20 cellular contexts compared by ENCODE assay signal in the genomic region with DNA sequence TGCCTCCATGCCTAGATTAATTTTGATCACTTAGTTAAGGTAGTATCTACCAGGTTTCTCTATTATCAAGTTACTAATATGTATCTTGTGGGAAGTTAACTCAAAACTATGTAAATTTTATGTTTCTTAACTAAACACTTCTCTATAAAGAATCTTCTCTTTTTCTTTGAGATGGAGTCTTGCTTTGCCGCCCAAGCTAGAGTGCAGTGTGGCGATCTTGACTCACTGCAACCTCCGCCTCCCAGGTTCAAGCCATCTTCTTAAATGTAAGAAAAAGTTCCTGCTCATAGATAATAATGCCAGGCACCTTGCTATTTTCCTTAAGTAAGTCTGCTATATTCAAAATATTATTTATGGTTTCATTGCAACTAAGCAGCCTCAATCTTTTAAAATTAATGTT. TPM values are rescaled to one million over a fixed set of nuclear protein-coding genes. Genes with fewer than 3 reads are reported as not detected.
DNase-seq lines count a peak whose midpoint lies in the region; ATAC-seq and TF ChIP-seq lines count a peak whose summit lies in the region.
"Had no signal": no experiment of that assay in that cellular context is flagged by ENCODE, and none has a peak within 500 bp of the region (broad histone marks: within the 10 kb centered on the region; RNA-seq: fewer than 3 reads in every experiment).

No MANE protein-coding gene starts in this region.

- no peak for DNase-seq in activated CD4-positive, alpha-beta T cell treated with anti-CD3 and anti-CD28 coated beads for 36 hours
- DNase-seq in activated CD4-positive, alpha-beta T cell treated with anti-CD3 and anti-CD28 coated beads, Interleukin-2, amount 50 U/mL, for 1 hour = no peak
- DNase-seq in CD8-positive, alpha-beta T cell = no peak
- DNase-seq in T-helper 17 cell = no peak
- DNase-seq in naive thymus-derived CD8-positive, alpha-beta T cell = no peak
- no peak for DNase-seq in cerebellar cortex (ENCODE audit: low spot score)
- DNase-seq in osteoblast (ENCODE audit: insufficient read length, low spot score, missing footprints) = no peak
- no peak for DNase-seq in ascending aorta (ENCODE audit: low spot score in 2 of 2)
- DNase-seq: activated CD4-positive, alpha-beta T cell treated with anti-CD3 and anti-CD28 coated beads for 48 hours; activated CD8-positive, alpha-beta memory T cell treated with anti-CD3 and anti-CD28 coated beads, Interleukin-2, amount 50 U/mL, for 48 hours; activated gamma-delta T cell treated with Interleukin-2 at 50 U/mL for 16 hours; anterior cingulate cortex; NCI-H526 treated with DMSO at 0.1 percent for 48 hours; PC-3; right cardiac atrium; Right ventricle myocardium superior had no signal

- peaks cover 55% of the 10 kb centered on the region for H3K4me1 ChIP-seq in CD8-positive, alpha-beta T cell (ENCODE audit: insufficient read depth, low read length)
- no peaks in the 10 kb centered on the region for H3K4me1 ChIP-seq in osteoblast (ENCODE audit: insufficient read depth, low read length)
- peaks cover 0 to 4% of the 10 kb centered on the region in 2 donors for H3K4me1 ChIP-seq in ascending aorta
- H3K4me1 ChIP-seq: HAP-1, parathyroid adenoma had no signal

- no peaks in the 10 kb centered on the region for H3K9me3 ChIP-seq in CD8-positive, alpha-beta T cell (ENCODE audit: low read length)
- H3K9me3 ChIP-seq in T-helper 17 cell (ENCODE audit: control insufficient read depth, low read length, poor library complexity, severe bottlenecking) (no peaks in the 10 kb centered on the region), osteoblast (ENCODE audit: low read depth, low read length) (no peaks in the 10 kb centered on the region), ascending aorta (no peaks in the 10 kb centered on the region)
- H3K9me3 ChIP-seq: HAP-1 had no signal

- no peak overlapping the region for H2AFZ ChIP-seq in osteoblast (ENCODE audit: low read length)
- H2AFZ ChIP-seq: parathyroid adenoma had no signal

- H3K4me2 ChIP-seq in osteoblast (ENCODE audit: insufficient read depth, low read length) = no peak overlapping the region

- peaks cover 57% of the 10 kb centered on the region for H3K4me1 Mint-ChIP-seq in activated CD4-positive, alpha-beta T cell treated with anti-CD3 and anti-CD28 coated beads for 36 hours
- H3K4me1 Mint-ChIP-seq in CD8-positive, alpha-beta T cell (ENCODE audit: low read depth) = peaks cover 77% of the 10 kb centered on the region
- peaks cover 52% of the 10 kb centered on the region for H3K4me1 Mint-ChIP-seq in T-helper 17 cell
- peaks cover 42 to 81% (median 77%) of the 10 kb centered on the region in 4 donors for H3K4me1 Mint-ChIP-seq in naive thymus-derived CD8-positive, alpha-beta T cell

- H3K9me3 Mint-ChIP-seq in activated CD4-positive, alpha-beta T cell treated with anti-CD3 and anti-CD28 coated beads for 36 hours (ENCODE audit: low read depth) = no peaks in the 10 kb centered on the region
- no peaks in the 10 kb centered on the region for H3K9me3 Mint-ChIP-seq in CD8-positive, alpha-beta T cell
- H3K9me3 Mint-ChIP-seq in naive thymus-derived CD8-positive, alpha-beta T cell = no peaks in the 10 kb centered on the region

- no peak for ATAC-seq in activated CD4-positive, alpha-beta T cell treated with anti-CD3 and anti-CD28 coated beads for 36 hours
- ATAC-seq in CD8-positive, alpha-beta T cell = no peak
- no peak for ATAC-seq in T-helper 17 cell
- no peak for ATAC-seq in naive thymus-derived CD8-positive, alpha-beta T cell
- ATAC-seq: K562, PC-3 had no signal

- POLR2A ChIA-PET in activated CD4-positive, alpha-beta T cell treated with anti-CD3 and anti-CD28 coated beads for 36 hours (lab: Charles Lee) = no interaction called here
- POLR2A ChIA-PET in CD8-positive, alpha-beta T cell (lab: Charles Lee) = interaction anchor here (1.1 to 1.5 kb wide), 2 partner anchors 8 to 17 kb away, joined by 3 read pairs; no protein-coding TSS in a partner anchor
- POLR2A ChIA-PET in naive thymus-derived CD8-positive, alpha-beta T cell (lab: Charles Lee) = no interaction called here

- intact Hi-C loops in activated CD4-positive, alpha-beta T cell treated with anti-CD3 and anti-CD28 coated beads for 36 hours (cut with DNase I, micrococcal nuclease) = no loop called here
- intact Hi-C loops in CD8-positive, alpha-beta T cell (cut with DNase I, micrococcal nuclease) = loop anchor here in 1 of 2 experiments (5.0 kb wide), 1 partner anchor 37 kb away; no protein-coding TSS in a partner anchor
- intact Hi-C loops in ascending aorta (cut with DNase I) = no loop called here

- H4K20me1 ChIP-seq in osteoblast (ENCODE audit: insufficient read depth, low read length) = peaks cover 26% of the 10 kb centered on the region

- CTCF ChIA-PET in activated CD4-positive, alpha-beta T cell treated with anti-CD3 and anti-CD28 coated beads for 36 hours (lab: Charles Lee) = interaction anchor here (0.7 to 3.0 kb wide), 3 partner anchors 11 to 195 kb away, joined by 4 to 15 read pairs (median 4); no protein-coding TSS in a partner anchor
- CTCF ChIA-PET in CD8-positive, alpha-beta T cell (lab: Charles Lee) = interaction anchor here (1.7 kb wide), 1 partner anchor 17 kb away, joined by 4 read pairs; no protein-coding TSS in a partner anchor

- peaks cover 39% of the 10 kb centered on the region for H3K36me3 Mint-ChIP-seq in activated CD4-positive, alpha-beta T cell treated with anti-CD3 and anti-CD28 coated beads for 36 hours (ENCODE audit: low read depth)
- H3K36me3 Mint-ChIP-seq in CD8-positive, alpha-beta T cell = peaks cover 57% of the 10 kb centered on the region
- peaks cover 13% of the 10 kb centered on the region for H3K36me3 Mint-ChIP-seq in T-helper 17 cell (ENCODE audit: low read depth)
- peaks cover 9 to 60% (median 19%) of the 10 kb centered on the region in 3 donors for H3K36me3 Mint-ChIP-seq in naive thymus-derived CD8-positive, alpha-beta T cell

- H3K4me3 ChIP-seq in CD8-positive, alpha-beta T cell (ENCODE audit: low read depth, low read length) = no peak overlapping the region
- H3K4me3 ChIP-seq in osteoblast (ENCODE audit: insufficient read depth, low read length) = no peak overlapping the region
- no peak overlapping the region for H3K4me3 ChIP-seq in ascending aorta
- H3K4me3 ChIP-seq: HAP-1, K562 had no signal

- peaks cover 40% of the 10 kb centered on the region for H3K79me2 ChIP-seq in osteoblast (ENCODE audit: insufficient read depth, low read length)

- peak overlapping the region; percentile 25 for H3K27ac Mint-ChIP-seq in activated CD4-positive, alpha-beta T cell treated with anti-CD3 and anti-CD28 coated beads for 36 hours
- peak overlapping the region; percentile 45 for H3K27ac Mint-ChIP-seq in CD8-positive, alpha-beta T cell
- H3K27ac Mint-ChIP-seq in T-helper 17 cell = peak overlapping the region; percentile 72
- peak overlapping the region in 8 of 10 donors; percentile 21 to 96 (median 62) for H3K27ac Mint-ChIP-seq in naive thymus-derived CD8-positive, alpha-beta T cell

- H3K27me3 ChIP-seq in CD8-positive, alpha-beta T cell (ENCODE audit: insufficient read depth, low read length) = no peaks in the 10 kb centered on the region
- H3K27me3 ChIP-seq in osteoblast (ENCODE audit: insufficient read depth, low read length) (no peaks in the 10 kb centered on the region), ascending aorta (no peaks in the 10 kb centered on the region)

- no peak overlapping the region for H3K27ac ChIP-seq in CD8-positive, alpha-beta T cell (ENCODE audit: low read depth, low read length)
- H3K27ac ChIP-seq in osteoblast (ENCODE audit: low read depth, low read length) = no peak overlapping the region
- H3K27ac ChIP-seq in ascending aorta = no peak overlapping the region
- H3K27ac ChIP-seq: parathyroid adenoma had no signal

- peaks cover 14% of the 10 kb centered on the region for H3K36me3 ChIP-seq in CD8-positive, alpha-beta T cell (ENCODE audit: insufficient read depth, low read length)
- H3K36me3 ChIP-seq in osteoblast (ENCODE audit: insufficient read depth, low read length) = peaks cover 4% of the 10 kb centered on the region
- H3K36me3 ChIP-seq in ascending aorta = peaks cover 12 to 15% of the 10 kb centered on the region in 2 donors
- H3K36me3 ChIP-seq: HAP-1 had no signal

- no peaks in the 10 kb centered on the region for H3K27me3 Mint-ChIP-seq in activated CD4-positive, alpha-beta T cell treated with anti-CD3 and anti-CD28 coated beads for 36 hours
- H3K27me3 Mint-ChIP-seq in CD8-positive, alpha-beta T cell (ENCODE audit: low read depth) = no peaks in the 10 kb centered on the region
- no peaks in the 10 kb centered on the region for H3K27me3 Mint-ChIP-seq in T-helper 17 cell
- no peaks in the 10 kb centered on the region for H3K27me3 Mint-ChIP-seq in naive thymus-derived CD8-positive, alpha-beta T cell
- H3K27me3 Mint-ChIP-seq: type B pancreatic cell had no signal

- H3K4me3 Mint-ChIP-seq in activated CD4-positive, alpha-beta T cell treated with anti-CD3 and anti-CD28 coated beads for 36 hours = no peak overlapping the region
- no peak overlapping the region for H3K4me3 Mint-ChIP-seq in CD8-positive, alpha-beta T cell
- H3K4me3 Mint-ChIP-seq in T-helper 17 cell = no peak overlapping the region
- peak overlapping the region in 4 of 10 donors; percentile 1 to 65 (median 50) for H3K4me3 Mint-ChIP-seq in naive thymus-derived CD8-positive, alpha-beta T cell
- H3K4me3 Mint-ChIP-seq: type B pancreatic cell had no signal

- no peak for TF ChIP-seq CTCF in CD8-positive, alpha-beta T cell (IDR thresholded peaks at IDR 0.05)
- TF ChIP-seq CTCF in osteoblast (IDR thresholded peaks at IDR 0.05; ENCODE audit: extremely low read depth, low read depth, low read length) = no peak
- TF ChIP-seq CTCF in ascending aorta (IDR thresholded peaks at IDR 0.05) = no peak

RNA-seq across cellular contexts. Expression of a gene that starts 58.4 kb away (rescaled TPM):
- total RNA-seq in activated CD4-positive, alpha-beta T cell treated with anti-CD3 and anti-CD28 coated beads for 36 hours = 10 to 100 TPM; 75.2 to 87.0 TPM
- 100 to 1,000 TPM; 308 to 313 TPM for total RNA-seq in CD8-positive, alpha-beta T cell
- total RNA-seq in T-helper 17 cell (100 to 1,000 TPM; 197 to 232 TPM), osteoblast (60.7 and 63.0 TPM in 2 replicates), ascending aorta (105 TPM)
- total RNA-seq in naive thymus-derived CD8-positive, alpha-beta T cell = 100 to 1,000 TPM; 184 to 200 TPM
- 100 to 1,000 TPM; 127 to 155 (median 130) TPM for polyA plus RNA-seq in naive thymus-derived CD8-positive, alpha-beta T cell
